ENCODE assay signal across 1 cellular context in genomic region chr17:69098635-69099034, GRCh38.
TF ChIP-seq lines count a peak whose summit lies in the region.

No MANE protein-coding gene starts in this region.

TF ChIP-seq in K562, 482 proteins besides CTCF, POLR2A, EP300 and RAD21:
- TF ChIP-seq GTF2F1 (IDR thresholded peaks at IDR 0.05; ENCODE audit: low read depth, low read length) (no peak), CHAMP1 (IDR thresholded peaks at IDR 0.05) (0 out of 2 replicates have a peak, but pooled peaks have one; percentile 39)
